In the genomic region with DNA sequence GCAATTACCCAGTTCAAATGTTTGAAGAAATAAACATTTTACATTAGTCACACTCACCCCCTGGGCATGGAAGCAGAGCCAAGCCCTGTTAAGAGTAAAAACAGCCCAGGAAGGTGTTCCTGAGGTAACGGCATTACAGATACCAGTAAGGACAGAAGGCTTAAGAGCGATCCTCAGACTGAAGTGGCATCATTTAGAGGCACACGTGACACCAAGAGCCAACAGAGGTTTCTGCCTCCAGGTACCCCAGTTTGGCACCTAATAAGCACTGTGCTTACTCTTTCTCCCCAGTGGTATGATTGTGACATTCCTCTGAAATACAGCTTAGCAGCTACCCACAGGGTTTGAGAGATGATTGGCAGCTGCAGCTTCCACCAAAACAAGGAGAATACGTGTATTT, we compare ENCODE assay signal across 1 cellular context.
TF ChIP-seq lines count a peak whose summit lies in the region.

No MANE protein-coding gene starts in this region.

TF ChIP-seq in WTC11, 78 proteins besides CTCF, POLR2A, EP300 and RAD21 (continued from another document):
- TF ChIP-seq, protein P1, sequence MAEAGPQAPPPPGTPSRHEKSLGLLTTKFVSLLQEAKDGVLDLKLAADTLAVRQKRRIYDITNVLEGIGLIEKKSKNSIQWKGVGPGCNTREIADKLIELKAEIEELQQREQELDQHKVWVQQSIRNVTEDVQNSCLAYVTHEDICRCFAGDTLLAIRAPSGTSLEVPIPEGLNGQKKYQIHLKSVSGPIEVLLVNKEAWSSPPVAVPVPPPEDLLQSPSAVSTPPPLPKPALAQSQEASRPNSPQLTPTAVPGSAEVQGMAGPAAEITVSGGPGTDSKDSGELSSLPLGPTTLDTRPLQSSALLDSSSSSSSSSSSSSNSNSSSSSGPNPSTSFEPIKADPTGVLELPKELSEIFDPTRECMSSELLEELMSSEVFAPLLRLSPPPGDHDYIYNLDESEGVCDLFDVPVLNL (CRISPR knock-in tag; IDR thresholded peaks at IDR 0.05; ENCODE audit: borderline replicate concordance, low read depth) = no peak
- no peak for TF ChIP-seq ATF2 (CRISPR knock-in tag; IDR thresholded peaks at IDR 0.05; ENCODE audit: borderline replicate concordance, low read depth)
- TF ChIP-seq ETV6 (CRISPR knock-in tag; IDR thresholded peaks at IDR 0.05) = no peak
- TF ChIP-seq KAT7 (CRISPR knock-in tag; IDR thresholded peaks at IDR 0.05; ENCODE audit: borderline replicate concordance) = no peak
- TF ChIP-seq, protein P2, sequence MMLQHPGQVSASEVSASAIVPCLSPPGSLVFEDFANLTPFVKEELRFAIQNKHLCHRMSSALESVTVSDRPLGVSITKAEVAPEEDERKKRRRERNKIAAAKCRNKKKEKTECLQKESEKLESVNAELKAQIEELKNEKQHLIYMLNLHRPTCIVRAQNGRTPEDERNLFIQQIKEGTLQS (CRISPR knock-in tag; conservative IDR thresholded peaks at IDR 0.05) = no peak
- TF ChIP-seq TP53 (CRISPR knock-in tag; IDR thresholded peaks at IDR 0.05) = no peak
- TF ChIP-seq ZNF423 (CRISPR knock-in tag; IDR thresholded peaks at IDR 0.05) = no peak
- TF ChIP-seq ATF6 (CRISPR knock-in tag; IDR thresholded peaks at IDR 0.05) = no peak
- TF ChIP-seq ZBTB21 (CRISPR knock-in tag; IDR thresholded peaks at IDR 0.05; ENCODE audit: borderline replicate concordance) = no peak
- no peak for TF ChIP-seq MYBL2 (CRISPR knock-in tag; IDR thresholded peaks at IDR 0.05)
- TF ChIP-seq, protein P3, sequence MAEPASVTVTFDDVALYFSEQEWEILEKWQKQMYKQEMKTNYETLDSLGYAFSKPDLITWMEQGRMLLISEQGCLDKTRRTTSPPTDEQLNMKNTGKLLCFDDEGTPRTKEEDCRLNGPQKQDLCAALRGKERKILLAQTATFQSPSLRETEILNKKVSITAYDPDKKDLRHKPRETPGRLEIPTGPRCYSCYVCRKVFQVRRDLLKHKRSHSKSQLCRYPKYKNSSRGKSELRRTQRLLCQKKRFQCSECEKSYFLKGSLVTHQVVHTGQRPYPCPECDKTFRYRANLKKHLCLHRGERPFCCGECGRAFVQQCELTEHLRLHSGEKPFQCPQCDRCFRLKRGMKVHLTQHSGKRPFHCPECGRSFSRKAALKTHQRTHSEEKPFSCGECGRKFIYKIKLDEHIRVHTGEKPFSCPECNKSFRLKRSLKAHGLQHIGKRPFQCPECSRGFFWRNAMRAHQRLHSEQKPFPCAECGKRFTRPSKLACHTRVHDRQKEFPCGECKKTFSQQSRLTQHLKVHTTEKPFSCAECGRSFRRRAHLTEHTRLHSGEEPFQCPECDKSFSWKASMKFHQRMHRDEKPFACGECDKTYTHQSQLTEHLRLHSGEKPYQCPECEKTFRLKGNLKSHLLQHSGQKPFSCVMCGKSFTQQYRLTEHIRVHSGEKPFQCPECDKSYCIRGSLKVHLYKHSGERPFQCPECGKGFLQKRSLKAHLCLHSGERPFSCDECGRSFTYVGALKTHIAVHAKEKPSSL (CRISPR knock-in tag; conservative IDR thresholded peaks at IDR 0.05) = no peak
- TF ChIP-seq NR2C2 (CRISPR knock-in tag; IDR thresholded peaks at IDR 0.05) = no peak
- TF ChIP-seq, protein P4, sequence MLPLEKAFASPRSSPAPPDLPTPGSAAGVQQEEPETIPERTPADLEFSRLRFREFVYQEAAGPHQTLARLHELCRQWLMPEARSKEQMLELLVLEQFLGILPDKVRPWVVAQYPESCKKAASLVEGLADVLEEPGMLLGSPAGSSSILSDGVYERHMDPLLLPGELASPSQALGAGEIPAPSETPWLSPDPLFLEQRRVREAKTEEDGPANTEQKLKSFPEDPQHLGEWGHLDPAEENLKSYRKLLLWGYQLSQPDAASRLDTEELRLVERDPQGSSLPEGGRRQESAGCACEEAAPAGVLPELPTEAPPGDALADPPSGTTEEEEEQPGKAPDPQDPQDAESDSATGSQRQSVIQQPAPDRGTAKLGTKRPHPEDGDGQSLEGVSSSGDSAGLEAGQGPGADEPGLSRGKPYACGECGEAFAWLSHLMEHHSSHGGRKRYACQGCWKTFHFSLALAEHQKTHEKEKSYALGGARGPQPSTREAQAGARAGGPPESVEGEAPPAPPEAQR (CRISPR knock-in tag; IDR thresholded peaks at IDR 0.05) = no peak
TF ChIP-seq in WTC11: peak in this region for 0.
